25 cellular contexts compared by ENCODE assay signal in genomic region chr3:27216295-27216694, GRCh38.
"Had no signal": no experiment of that assay in that cellular context is flagged by ENCODE, and none has a peak within 500 bp of the region (broad histone marks: within the 10 kb centered on the region; RNA-seq: fewer than 3 reads in every experiment).

No MANE protein-coding gene starts in this region.

- H3K36me3 Mint-ChIP-seq: brain, memory B cell had no signal

- H3K27me3 Mint-ChIP-seq: activated naive CD8-positive, alpha-beta T cell treated with anti-CD3 and anti-CD28 coated beads, Interleukin-2, amount 50 U/mL, for 24 hours; brain; stimulated activated naive CD8-positive, alpha-beta T cell treated with anti-CD3 and anti-CD28 coated beads, Interleukin-15, Interleukin-2, amounts not matched to agents 100 ng/mL and 50 ng/mL, for 24 hours; T-helper 17 cell had no signal

- H3K4me1 Mint-ChIP-seq: activated naive CD8-positive, alpha-beta T cell treated with anti-CD3 and anti-CD28 coated beads, Interleukin-2, amount 50 U/mL, for 24 hours; brain; memory B cell; nephron; T-helper 17 cell had no signal

- DNase-seq: activated CD4-positive, alpha-beta T cell treated with anti-CD3 and anti-CD28 coated beads, Interleukin-2, amount 50 U/mL, for 1 hour; activated CD8-positive, alpha-beta T cell treated with anti-CD3 and anti-CD28 coated beads, Interleukin-2, amount 10 ng/mL, durations not matched to agents 7 days and 5 days; activated gamma-delta T cell; activated naive CD4-positive, alpha-beta T cell treated with anti-CD3 and anti-CD28 coated beads, Interleukin-2, amount 50 U/mL, for 16 hours; activated naive CD8-positive, alpha-beta T cell treated with anti-CD3 and anti-CD28 coated beads, Interleukin-2, amount 50 U/mL, for 24 hours; caudate nucleus; effector CD8-positive, alpha-beta T cell; gastrocnemius medialis; hypothalamus; left cardiac atrium; pancreas; psoas muscle; stimulated activated CD4-positive, alpha-beta T cell treated with anti-CD3 and anti-CD28 coated beads, Interleukin-1b, Interleukin-23, amount 100 ng/mL, for 48 hours; substantia nigra; T-helper 17 cell; thyroid gland; upper lobe of right lung had no signal

- H3K4me3 Mint-ChIP-seq: activated CD8-positive, alpha-beta T cell treated with anti-CD3 and anti-CD28 coated beads, Interleukin-2, amount 10 ng/mL, durations not matched to agents 7 days and 5 days; activated naive CD8-positive, alpha-beta T cell treated with anti-CD3 and anti-CD28 coated beads, Interleukin-2, amount 50 U/mL, for 24 hours; activated T-helper 1 cell treated with anti-CD3 and anti-CD28 coated beads, Interleukin-12 subunit alpha, Interleukin-12 subunit beta, Interleukin-2, Interleukin-4 antibody, amounts not matched to agents 30 ng/mL and 10 ng/mL and 1 ng/mL, durations not matched to agents 14 hours and 24 hours and 36 hours; brain; memory B cell; nephron; stimulated activated naive CD8-positive, alpha-beta T cell treated with anti-CD3 and anti-CD28 coated beads, Interleukin-15, Interleukin-2, amounts not matched to agents 100 ng/mL and 50 ng/mL, for 24 hours; T-helper 17 cell had no signal

- H3K9me3 Mint-ChIP-seq: activated naive CD8-positive, alpha-beta T cell treated with anti-CD3 and anti-CD28 coated beads, Interleukin-2, amount 50 U/mL, for 24 hours; activated T-helper 1 cell treated with anti-CD3 and anti-CD28 coated beads, Interleukin-12 subunit alpha, Interleukin-12 subunit beta, Interleukin-2, Interleukin-4 antibody, amounts not matched to agents 30 ng/mL and 10 ng/mL and 1 ng/mL, durations not matched to agents 14 hours and 24 hours and 36 hours; memory B cell; nephron; stimulated activated naive CD8-positive, alpha-beta T cell treated with anti-CD3 and anti-CD28 coated beads, Interleukin-15, Interleukin-2, amounts not matched to agents 100 ng/mL and 50 ng/mL, for 24 hours had no signal

- H3K4me1 ChIP-seq: gastrocnemius medialis, right atrium auricular region, thyroid gland, upper lobe of right lung had no signal

- H3K27ac ChIP-seq: gastrocnemius medialis, neutrophil, pancreas, psoas muscle, right atrium auricular region, skin epidermis, thyroid gland, upper lobe of right lung had no signal

- ATAC-seq: activated CD8-positive, alpha-beta T cell treated with anti-CD3 and anti-CD28 coated beads, Interleukin-2, amount 10 ng/mL, durations not matched to agents 7 days and 5 days; activated naive CD8-positive, alpha-beta T cell treated with anti-CD3 and anti-CD28 coated beads, Interleukin-2, amount 50 U/mL, for 24 hours; gastrocnemius medialis; left cardiac atrium; pancreas; psoas muscle; T-helper 17 cell; upper lobe of right lung had no signal

- H3K27me3 ChIP-seq: gastrocnemius medialis, neutrophil, pancreas, right atrium auricular region, thyroid gland, upper lobe of right lung had no signal

- H3K4me3 ChIP-seq: gastrocnemius medialis, pancreas, psoas muscle, right atrium auricular region, skin epidermis, thyroid gland, upper lobe of right lung had no signal

- H3K36me3 ChIP-seq: gastrocnemius medialis, neutrophil, pancreas, right atrium auricular region, thyroid gland, upper lobe of right lung had no signal

- H3K9me3 ChIP-seq: gastrocnemius medialis, neutrophil, pancreas, psoas muscle, right atrium auricular region, thyroid gland, upper lobe of right lung had no signal

- H3K27ac Mint-ChIP-seq: activated CD8-positive, alpha-beta T cell treated with anti-CD3 and anti-CD28 coated beads, Interleukin-2, amount 10 ng/mL, durations not matched to agents 7 days and 5 days; activated naive CD8-positive, alpha-beta T cell treated with anti-CD3 and anti-CD28 coated beads, Interleukin-2, amount 50 U/mL, for 24 hours; activated T-helper 1 cell treated with anti-CD3 and anti-CD28 coated beads, Interleukin-12 subunit alpha, Interleukin-12 subunit beta, Interleukin-2, Interleukin-4 antibody, amounts not matched to agents 30 ng/mL and 10 ng/mL and 1 ng/mL, durations not matched to agents 14 hours and 24 hours and 36 hours; brain; memory B cell; nephron; stimulated activated naive CD8-positive, alpha-beta T cell treated with anti-CD3 and anti-CD28 coated beads, Interleukin-15, Interleukin-2, amounts not matched to agents 100 ng/mL and 50 ng/mL, for 24 hours; T-helper 17 cell had no signal
